Comparison of ENCODE assay signal across 1 cellular context in genomic region chr4:2511645-2512131, GRCh38.
TF ChIP-seq lines count a peak whose summit lies in the region.

No MANE protein-coding gene starts in this region.

TF ChIP-seq in GM12878, 131 proteins besides CTCF, POLR2A, EP300 and RAD21:
- TF ChIP-seq IKZF2 (IDR thresholded peaks at IDR 0.05) (0 out of 4 replicates have a peak, but pooled peaks of 1 of the 2 experiments have one; percentile 9), ETV6 (conservative IDR thresholded peaks at IDR 0.05 in 1 of 2, IDR thresholded peaks at IDR 0.05 in 1 of 2; ENCODE audit: borderline replicate concordance in 1 of 2, low read depth in 1 of 2) (peak in 1 of 2 experiments; percentile 34; a peak in 1 of 4 replicates), ZNF24 (IDR thresholded peaks at IDR 0.05) (no peak), BHLHE40 (IDR thresholded peaks at IDR 0.05; ENCODE audit: borderline replicate concordance in 1 of 2, low read depth in 2 of 2, low read length in 1 of 2) (peak in 1 of 2 experiments; percentile 24; a peak in 1 of 4 replicates), TAF1 (IDR thresholded peaks at IDR 0.05; ENCODE audit: borderline replicate concordance, low read depth, low read length) (no peak), PBX3 (IDR thresholded peaks at IDR 0.05; ENCODE audit: insufficient replicate concordance, low read depth, low read length) (no peak), CREB1 (IDR thresholded peaks at IDR 0.05; ENCODE audit: low read depth) (0 out of 2 replicates have a peak, but pooled peaks have one; percentile 21), BCL3 (IDR thresholded peaks at IDR 0.05; ENCODE audit: borderline replicate concordance, insufficient read depth, low read depth, low read length, poor library complexity, severe bottlenecking) (no peak), IKZF1 (conservative IDR thresholded peaks at IDR 0.05) (0 out of 2 replicates have a peak, but pooled peaks have one; percentile 16), CEBPB (IDR thresholded peaks at IDR 0.05; ENCODE audit: borderline replicate concordance in 1 of 2, low read depth in 2 of 2, low read length in 2 of 2) (no peak), CUX1 (IDR thresholded peaks at IDR 0.05; ENCODE audit: insufficient replicate concordance, low read depth, low read length) (no peak), PKNOX1 (IDR thresholded peaks at IDR 0.05) (peak; percentile 58; the same call in 1 of the 2 replicates), HCFC1 (IDR thresholded peaks at IDR 0.05; ENCODE audit: low read length) (no peak), CBFB (IDR thresholded peaks at IDR 0.05; ENCODE audit: low read depth) (peak; percentile 39; the same call in 1 of the 2 replicates), ZNF274 (IDR thresholded peaks at IDR 0.05; ENCODE audit: insufficient read depth, insufficient read length) (no peak), ZBTB33 (IDR thresholded peaks at IDR 0.05) (no peak)
TF ChIP-seq in GM12878: peak in this region for 7.
